In genomic region chr15:51799174-51799907, GRCh38 we compare ENCODE assay signal across 25 cellular contexts. TPM values are rescaled to one million over a fixed set of nuclear protein-coding genes. Genes with fewer than 3 reads are reported as not detected.
A peak's percentile ranks its signal among the peaks of the same experiment; 100 is the strongest.
DNase-seq lines count a peak whose midpoint lies in the region; ATAC-seq, FAIRE-seq and TF ChIP-seq lines count a peak whose summit lies in the region.
"Had no signal": no experiment of that assay in that cellular context is flagged by ENCODE, and none has a peak within 500 bp of the region (broad histone marks: within the 10 kb centered on the region; RNA-seq: fewer than 3 reads in every experiment).

No MANE protein-coding gene starts in this region.

- in situ Hi-C loops in HepG2 (cut with HindIII; ENCODE audit: extremely low pct_ligation_motif_present, low pct_unique_long_range_greater_than_20kb), result no loop called here

- no peak for TF ChIP-seq EP300 in HepG2 (IDR thresholded peaks at IDR 0.05; ENCODE audit: low read depth in 2 of 2, low read length in 2 of 2)
- no peak for TF ChIP-seq EP300 in HepG2 (CRISPR knock-in tag; IDR thresholded peaks at IDR 0.05; ENCODE audit: borderline replicate concordance)

- TF ChIP-seq CTCF in endodermal cell (conservative IDR thresholded peaks at IDR 0.05), result no peak
- TF ChIP-seq CTCF in type B pancreatic cell (conservative IDR thresholded peaks at IDR 0.05), result no peak
- no peak for TF ChIP-seq CTCF in HepG2 (CRISPR knock-in tag; IDR thresholded peaks at IDR 0.05)

- H3K4me1 ChIP-seq in endodermal cell (ENCODE audit: control insufficient read depth, insufficient read depth, low read length), result no peaks in the 10 kb centered on the region
- H3K4me1 ChIP-seq in mesodermal cell (ENCODE audit: control insufficient read depth, insufficient read depth, low read length, poor library complexity, severe bottlenecking), result no peaks in the 10 kb centered on the region
- H3K4me1 ChIP-seq in HepG2 (ENCODE audit: insufficient read depth, low read length), result peaks cover 8% of the 10 kb centered on the region
- H3K4me1 ChIP-seq in small intestine (ENCODE audit: control insufficient read depth in 2 of 2, insufficient read depth in 1 of 2, low read depth in 1 of 2, low read length in 1 of 2), result no peaks in the 10 kb centered on the region

- no peak overlapping the region for H2AFZ ChIP-seq in HepG2 (ENCODE audit: low read length)

- no TSS peak for BruUV-seq in HepG2 (replicated peaks; lab: Mats Ljungman, UMichigan)

- H3K4me2 ChIP-seq in HepG2 (ENCODE audit: low read depth, low read length), result no peak overlapping the region
- H3K4me2 ChIP-seq: KMS-11 had no signal

- no peak overlapping the region for H3K9ac ChIP-seq in endodermal cell (ENCODE audit: extremely low read depth, low read length, poor library complexity, severe bottlenecking)
- H3K9ac ChIP-seq in HepG2 (ENCODE audit: insufficient read depth, low read depth, low read length), result no peak overlapping the region
- H3K9ac ChIP-seq: KMS-11 had no signal

- H3K79me2 ChIP-seq in HepG2 (ENCODE audit: insufficient read depth, low read length), result no peaks in the 10 kb centered on the region

- H3K9me3 ChIP-seq in endodermal cell (ENCODE audit: control insufficient read depth, low read length) (no peaks in the 10 kb centered on the region), mesodermal cell (ENCODE audit: control insufficient read depth, low read length) (no peaks in the 10 kb centered on the region), HepG2 (ENCODE audit: low read length) (no peaks in the 10 kb centered on the region), small intestine (ENCODE audit: control insufficient read depth, low read depth) (no peaks in the 10 kb centered on the region)

- no peak for TF ChIP-seq POLR2A in HepG2 (IDR thresholded peaks at IDR 0.05; ENCODE audit: insufficient read depth in 1 of 2, low read depth in 2 of 2, low read length in 2 of 2)

- H3K4me3 ChIP-seq in endodermal cell (ENCODE audit: low read length) (no peak overlapping the region), mesodermal cell (ENCODE audit: extremely low read depth, insufficient read depth, low read length, poor library complexity, severe bottlenecking) (no peak overlapping the region), HepG2 (replicated peaks in 1 of 3; ENCODE audit: insufficient read depth in 1 of 3, low read depth in 2 of 3, low read length in 3 of 3) (no peak overlapping the region), small intestine (ENCODE audit: low read depth in 1 of 2, low read length in 2 of 2) (no peak overlapping the region)
- H3K4me3 ChIP-seq: GM12878 had no signal

- 53 to 78% methylated on average over 4 to 6 of the region's 6 CpGs for WGBS in endodermal cell (ENCODE audit: insufficient coverage in 1 of 2, insufficient read length in 1 of 2), 2 experiments
- 69 to 80% methylated on average over 6 of the region's 6 CpGs for WGBS in mesodermal cell (ENCODE audit: insufficient coverage in 2 of 2), 2 experiments
- 44% methylated on average over 4 of the region's 6 CpGs for WGBS in HepG2 (ENCODE audit: low lambda C conversion rate)
- WGBS in small intestine, 3 donors, result 78 to 91% (median 83%) methylated on average over 6 of the region's 6 CpGs

- H3K4me3 Mint-ChIP-seq in endodermal cell, result no peak overlapping the region
- no peak overlapping the region for H3K4me3 Mint-ChIP-seq in type B pancreatic cell
- H3K4me3 Mint-ChIP-seq: CD14-positive monocyte had no signal

- no peak for FAIRE-seq in HepG2 (lab: Jason Lieb, UNC)
- FAIRE-seq in small intestine (lab: Jason Lieb, UNC), result no peak
- FAIRE-seq: GM12878 had no signal

- intact Hi-C loops in HepG2 (cut with micrococcal nuclease; ENCODE audit: unreplicated experiment), result no loop called here
- intact Hi-C loops in Right ventricle myocardium superior (cut with DNase I), result no loop called here

- H4K20me1 ChIP-seq in HepG2 (ENCODE audit: insufficient read depth, low read length), result no peaks in the 10 kb centered on the region

- no peak for TF ChIP-seq RAD21 in HepG2 (CRISPR knock-in tag; IDR thresholded peaks at IDR 0.05)

- no peaks in the 10 kb centered on the region for H3K27me3 ChIP-seq in endodermal cell (ENCODE audit: control insufficient read depth, insufficient read depth, low read length, poor library complexity, severe bottlenecking)
- peaks cover 0 to 2% of the 10 kb centered on the region in 2 experiments; a peak in 2 of 5 replicates for H3K27me3 ChIP-seq in HepG2 (ENCODE audit: control insufficient read depth in 1 of 2, insufficient read depth in 2 of 2, low read length in 2 of 2)
- no peaks in the 10 kb centered on the region for H3K27me3 ChIP-seq in small intestine (ENCODE audit: control insufficient read depth in 2 of 2, insufficient read depth in 2 of 2, low read length in 2 of 2)

- H3K27me3 Mint-ChIP-seq in endodermal cell (ENCODE audit: insufficient read depth), result no peaks in the 10 kb centered on the region
- no peaks in the 10 kb centered on the region for H3K27me3 Mint-ChIP-seq in type B pancreatic cell

- H3K27ac ChIP-seq in endodermal cell (ENCODE audit: low read depth, low read length) (peak overlapping the region; percentile 44), mesodermal cell (ENCODE audit: low read depth, low read length, severe bottlenecking) (peak overlapping the region; percentile 16), HepG2 (ENCODE audit: extremely low read length, insufficient read depth, low read length) (no peak overlapping the region), small intestine (ENCODE audit: low read depth in 1 of 2, low read length in 1 of 2) (no peak overlapping the region)
- H3K27ac ChIP-seq: HL-60, KMS-11, RWPE1 had no signal

- no peaks in the 10 kb centered on the region for H3K4me1 Mint-ChIP-seq in endodermal cell
- peaks cover 27% of the 10 kb centered on the region for H3K4me1 Mint-ChIP-seq in type B pancreatic cell (ENCODE audit: unreplicated experiment)
- H3K4me1 Mint-ChIP-seq: CD14-positive monocyte had no signal

- H3K36me3 Mint-ChIP-seq in endodermal cell (ENCODE audit: low read depth) (no peaks in the 10 kb centered on the region), type B pancreatic cell (no peaks in the 10 kb centered on the region)

- H3K9me3 Mint-ChIP-seq in endodermal cell (no peaks in the 10 kb centered on the region), type B pancreatic cell (no peaks in the 10 kb centered on the region)
- H3K9me3 Mint-ChIP-seq: CD14-positive monocyte had no signal

- POLR2A ChIA-PET in HepG2 (lab: Yijun Ruan, JAX), result no interaction called here

- H3K36me3 ChIP-seq in endodermal cell (ENCODE audit: control insufficient read depth, insufficient read depth, low read length) (no peaks in the 10 kb centered on the region), mesodermal cell (ENCODE audit: control insufficient read depth, insufficient read depth, low read length) (no peaks in the 10 kb centered on the region), HepG2 (replicated peaks in 1 of 2; ENCODE audit: control insufficient read depth in 1 of 2, insufficient read depth in 2 of 2, low read length in 2 of 2) (no peaks in the 10 kb centered on the region), small intestine (ENCODE audit: control insufficient read depth in 2 of 2, insufficient read depth in 2 of 2, low read length in 2 of 2) (peaks cover 0 to 3% of the 10 kb centered on the region in 2 donors)

- ATAC-seq in HepG2 (no peak), Right ventricle myocardium superior (ENCODE audit: poor library complexity) (no peak)
- ATAC-seq: GM12878 had no signal

- no peak overlapping the region for H3K27ac Mint-ChIP-seq in endodermal cell
- H3K27ac Mint-ChIP-seq in type B pancreatic cell, result peak overlapping the region; percentile 33

- DNase-seq in DMS53 (lab: John Stamatoyannopoulos, UW) (peak; percentile 1), DMS53 treated with DMSO at 0.1 percent for 48 hours (lab: John Stamatoyannopoulos, UW; ENCODE audit: unreplicated experiment) (no peak), endodermal cell (no peak), type B pancreatic cell (ENCODE audit: extremely low spot score, unreplicated experiment) (no peak), HepG2 (ENCODE audit: low spot score) (no peak), small intestine (no peak), Right ventricle myocardium superior (no peak)
- DNase-seq: 8988T; AML-193; DND-41; GOT3; HCEC 1CT; NCI-H1105; NCI-H2029 treated with DMSO at 0.1 percent for 48 hours; NCI-H345; NCI-H524; NCI-H774; NK-92 treated with Interleukin-12 subunit alpha and Interleukin-12 subunit beta, amount 100 ng/mL, for 24 hours; SIG-M5 had no signal

- CTCF ChIA-PET in HepG2 (lab: Yijun Ruan, JAX; ENCODE audit: low intra/inter-chr PET ratio, low total read pairs), result no interaction called here

RNA-seq across cellular contexts. Expression of gene TMOD3, which starts 30.1 kb away (rescaled TPM):
- total RNA-seq in endodermal cell, result 10 to 100 TPM; 39.6 to 44.4 TPM
- 20.6 TPM for polyA plus RNA-seq in endodermal cell (2013, experiment 1 of 2)
- polyA plus RNA-seq in endodermal cell (2013, experiment 2 of 2), result 21.4 TPM
- 26.1 TPM for polyA plus RNA-seq in mesodermal cell (2013, experiment 1 of 2)
- 27.1 TPM for polyA plus RNA-seq in mesodermal cell (2013, experiment 2 of 2)
- 49.0 and 83.2 TPM in 2 replicates for total RNA-seq in type B pancreatic cell (ENCODE audit: low replicate concordance)
- total RNA-seq in HepG2 (2016; rRNA removed; fragmentation: Illumina TruSeq; extraction: Trizol), result 23.2 and 33.7 TPM in 2 replicates
- 9.8 and 10.8 TPM in 2 replicates for total RNA-seq in HepG2 (2016; cell fraction: cytosol; rRNA removed; fragmentation: Illumina TruSeq; extraction: Trizol; ENCODE audit: low read depth)
- total RNA-seq in HepG2 (2016; cell fraction: insoluble cytoplasmic fraction; rRNA removed; fragmentation: Illumina TruSeq; extraction: Trizol), result 19.6 and 30.3 TPM in 2 replicates
- total RNA-seq in HepG2 (2016; cell fraction: membrane; rRNA removed; fragmentation: Illumina TruSeq; extraction: Trizol), result 7.2 and 9.7 TPM in 2 replicates
- 13.6 and 14.7 TPM in 2 replicates for total RNA-seq in HepG2 (2016; cell fraction: nucleus; rRNA removed; fragmentation: Illumina TruSeq; extraction: Trizol)
- polyA plus RNA-seq in HepG2 (2011; rRNA removed), result 5.0 and 5.1 TPM in 2 replicates
- polyA plus RNA-seq in HepG2 (2011; cell fraction: cytosol; rRNA removed), result 2.2 and 4.2 TPM in 2 replicates
- 1.7 and 2.5 TPM in 2 replicates for polyA plus RNA-seq in HepG2 (2011; cell fraction: nucleus; rRNA removed)
- 7.1 and 8.4 TPM in 2 replicates for polyA plus RNA-seq in HepG2 (2012)
- 0.60 and 0.76 TPM in 2 replicates for polyA plus RNA-seq in HepG2 (2016; cell fraction: cytosol; fragmentation: Illumina TruSeq; extraction: Trizol; ENCODE audit: low read depth)
- 23.4 and 23.6 TPM in 2 replicates for polyA plus RNA-seq in HepG2 (2016; cell fraction: insoluble cytoplasmic fraction; fragmentation: Illumina TruSeq; extraction: Trizol; ENCODE audit: low read depth)
- 2.7 and 2.8 TPM in 2 replicates for polyA plus RNA-seq in HepG2 (2016; cell fraction: membrane; fragmentation: Illumina TruSeq; extraction: Trizol; ENCODE audit: low read depth)
- 8.8 and 9.6 TPM in 2 replicates for polyA plus RNA-seq in HepG2 (2016; cell fraction: nucleus; fragmentation: Illumina TruSeq; extraction: Trizol; ENCODE audit: insufficient read depth, low read depth)
- polyA minus RNA-seq in HepG2 (2011; rRNA and poly(A)+ RNA removed; ENCODE audit: low replicate concordance), result 5.3 and 23.0 TPM in 2 replicates
- 7.6 and 9.3 TPM in 2 replicates for polyA minus RNA-seq in HepG2 (2011; cell fraction: cytosol; rRNA and poly(A)+ RNA removed)
- 14.5 and 15.8 TPM in 2 replicates for polyA minus RNA-seq in HepG2 (2011; cell fraction: nucleus; rRNA and poly(A)+ RNA removed)
- 10 to 100 TPM; 13.2 to 19.2 (median 14.8) TPM for polyA plus RNA-seq in small intestine
- total RNA-seq in Right ventricle myocardium superior, result 17.6 TPM

RNA-seq across cellular contexts. Expression of gene TMOD2, which starts 47.9 kb away (rescaled TPM):
- total RNA-seq in endodermal cell, result 1 to 10 TPM; 2.1 to 2.5 TPM
- polyA plus RNA-seq in endodermal cell (2013, experiment 1 of 2), result 2.8 TPM
- 2.8 TPM for polyA plus RNA-seq in endodermal cell (2013, experiment 2 of 2)
- 18.4 TPM for polyA plus RNA-seq in mesodermal cell (2013, experiment 1 of 2)
- polyA plus RNA-seq in mesodermal cell (2013, experiment 2 of 2), result 17.0 TPM
- 6.7 and 8.3 TPM in 2 replicates for total RNA-seq in type B pancreatic cell (ENCODE audit: low replicate concordance)
- 0.02 and 0.14 TPM in 2 replicates for total RNA-seq in HepG2 (2016; rRNA removed; fragmentation: Illumina TruSeq; extraction: Trizol)
- under 0.01 TPM in 1 of 2 replicates, not detected in the other for total RNA-seq in HepG2 (2016; cell fraction: cytosol; rRNA removed; fragmentation: Illumina TruSeq; extraction: Trizol; ENCODE audit: low read depth)
- 0.01 and 0.04 TPM in 2 replicates for total RNA-seq in HepG2 (2016; cell fraction: insoluble cytoplasmic fraction; rRNA removed; fragmentation: Illumina TruSeq; extraction: Trizol)
- 0.03 TPM in 1 of 2 replicates, not detected in the other for total RNA-seq in HepG2 (2016; cell fraction: membrane; rRNA removed; fragmentation: Illumina TruSeq; extraction: Trizol)
- total RNA-seq in HepG2 (2016; cell fraction: nucleus; rRNA removed; fragmentation: Illumina TruSeq; extraction: Trizol), result 0.16 TPM in 2 replicates
- 0.01 and 0.21 TPM in 2 replicates for polyA plus RNA-seq in HepG2 (2011; rRNA removed)
- polyA plus RNA-seq in HepG2 (2011; cell fraction: cytosol; rRNA removed), result 0.05 TPM in 1 of 2 replicates, not detected in the other
- polyA plus RNA-seq in HepG2 (2011; cell fraction: nucleus; rRNA removed), result 0.03 and 0.05 TPM in 2 replicates
- 0.04 TPM in 1 of 2 replicates, not detected in the other for polyA plus RNA-seq in HepG2 (2012)
- 0.09 and 0.16 TPM in 2 replicates for polyA plus RNA-seq in HepG2 (2016; cell fraction: cytosol; fragmentation: Illumina TruSeq; extraction: Trizol; ENCODE audit: low read depth)
- polyA plus RNA-seq in HepG2 (2016; cell fraction: insoluble cytoplasmic fraction; fragmentation: Illumina TruSeq; extraction: Trizol; ENCODE audit: low read depth), result 0.02 and 0.17 TPM in 2 replicates
- polyA plus RNA-seq in HepG2 (2016; cell fraction: membrane; fragmentation: Illumina TruSeq; extraction: Trizol; ENCODE audit: low read depth), result not detected in 2 replicates
- not detected in 2 replicates for polyA plus RNA-seq in HepG2 (2016; cell fraction: nucleus; fragmentation: Illumina TruSeq; extraction: Trizol; ENCODE audit: insufficient read depth, low read depth)
- polyA minus RNA-seq in HepG2 (2011; rRNA and poly(A)+ RNA removed; ENCODE audit: low replicate concordance), result 0.09 TPM in 1 of 2 replicates, not detected in the other
- polyA minus RNA-seq in HepG2 (2011; cell fraction: cytosol; rRNA and poly(A)+ RNA removed), result not detected in 2 replicates
- polyA minus RNA-seq in HepG2 (2011; cell fraction: nucleus; rRNA and poly(A)+ RNA removed), result under 0.01 and 0.37 TPM in 2 replicates
- polyA plus RNA-seq in small intestine, result 1 to 10 TPM in 1 of 3 donors, under 1 TPM in 2; 0.45 to 3.2 (median 0.54) TPM
- 7.3 TPM for total RNA-seq in Right ventricle myocardium superior

Comparison
In these comparisons a context has a peak if more than half of its experiments do, and no peak if none do; other contexts are left out.
1. H3K27ac ChIP-seq: peak in endodermal cell (single experiment) and mesodermal cell (single experiment); none in HepG2 (single experiment) and small intestine (0 of 2).